ENCODE assay signal across 18 cellular contexts in genomic region chr17:70658840-70659239, GRCh38.
DNase-seq lines count a peak whose midpoint lies in the region; ATAC-seq and TF ChIP-seq lines count a peak whose summit lies in the region.
"Had no signal": no experiment of that assay in that cellular context is flagged by ENCODE, and none has a peak within 500 bp of the region (broad histone marks: within the 10 kb centered on the region; RNA-seq: fewer than 3 reads in every experiment).

No MANE protein-coding gene starts in this region.

- no peak overlapping the region for H3K14ac ChIP-seq in mesenchymal stem cell (ENCODE audit: low read length in 2 of 2)

- no peak overlapping the region for H2BK120ac ChIP-seq in mesenchymal stem cell (ENCODE audit: low read depth, low read length)

- no peaks in the 10 kb centered on the region for H3K79me1 ChIP-seq in mesenchymal stem cell (replicated peaks; ENCODE audit: low read length, poor library complexity, severe bottlenecking)

- H3K4me1 ChIP-seq in SK-N-SH (ENCODE audit: control insufficient read depth in 1 of 2, insufficient read depth in 2 of 2, low read depth in 1 of 2, low read length in 1 of 2) (peaks cover 0 to 20% of the 10 kb centered on the region in 2 experiments; a peak in 2 of 4 replicates), mesenchymal stem cell (ENCODE audit: control insufficient read depth, insufficient read depth, low read depth, low read length) (peaks cover 2% of the 10 kb centered on the region), body of pancreas (no peaks in the 10 kb centered on the region)
- H3K4me1 ChIP-seq: Caco-2 had no signal

- H3K36me3 ChIP-seq in SK-N-SH (replicated peaks in 1 of 2; ENCODE audit: control insufficient read depth in 1 of 2, insufficient read depth in 2 of 2, low read length in 1 of 2) (no peaks in the 10 kb centered on the region), mesenchymal stem cell (ENCODE audit: control insufficient read depth in 1 of 2, insufficient read depth in 2 of 2, low read depth in 1 of 2, low read length in 2 of 2) (no peaks in the 10 kb centered on the region), body of pancreas (replicated peaks in 1 of 2; ENCODE audit: insufficient read depth in 1 of 2, low read depth in 2 of 2) (no peaks in the 10 kb centered on the region)

- H3K4me2 ChIP-seq in SK-N-SH (no peak overlapping the region), mesenchymal stem cell (ENCODE audit: low read length, poor library complexity, severe bottlenecking) (no peak overlapping the region)
- H3K4me2 ChIP-seq: A549, GM23338 had no signal

- no peaks in the 10 kb centered on the region for H3K9me2 ChIP-seq in SK-N-SH

- intact Hi-C loops in left cardiac atrium (cut with DNase I): no loop called here
- intact Hi-C loops in body of pancreas (cut with DNase I): no loop called here

- H3K27ac ChIP-seq in SK-N-SH (ENCODE audit: low read depth in 2 of 2, low read length in 1 of 2) (no peak overlapping the region), mesenchymal stem cell (ENCODE audit: low read length, poor library complexity, severe bottlenecking) (no peak overlapping the region), body of pancreas (no peak overlapping the region)
- H3K27ac ChIP-seq: 22Rv1, A549, C4-2B had no signal

- H3K9ac ChIP-seq in SK-N-SH (no peak overlapping the region), mesenchymal stem cell (ENCODE audit: low read length) (no peak overlapping the region)

- H2BK12ac ChIP-seq in mesenchymal stem cell (ENCODE audit: low read length in 2 of 2): no peak overlapping the region

- TF ChIP-seq POLR2A in body of pancreas (IDR thresholded peaks at IDR 0.05): no peak

- TF ChIP-seq EP300 in SK-N-SH (IDR thresholded peaks at IDR 0.05; ENCODE audit: borderline replicate concordance in 1 of 2, low read depth in 1 of 2, low read length in 1 of 2): no peak

- TF ChIP-seq CTCF in SK-N-SH (IDR thresholded peaks at IDR 0.05) (no peak), body of pancreas (IDR thresholded peaks at IDR 0.05) (no peak)

- ATAC-seq in SK-N-SH treated with all-trans-retinoic acid at 6 μM for 48 hours (no peak), GM19467 (IDR thresholded peaks at IDR 0.05; ENCODE audit: unreplicated experiment) (no peak), left cardiac atrium (no peak), body of pancreas (no peak)
- ATAC-seq: A549, GM23338 had no signal

- WGBS in SK-N-SH (ENCODE audit: low lambda C conversion rate): 51% methylated on average over 2 of the region's 2 CpGs
- 71% methylated on average over 1 of the region's 2 CpGs for WGBS in mesenchymal stem cell
- WGBS in body of pancreas, 2 donors: 63 to 79% methylated on average over 2 of the region's 2 CpGs

- no peak overlapping the region for H3K4ac ChIP-seq in mesenchymal stem cell (ENCODE audit: low read depth in 1 of 2, low read length in 2 of 2)

- H2BK5ac ChIP-seq in mesenchymal stem cell (ENCODE audit: low read depth, low read length, poor library complexity, severe bottlenecking): no peak overlapping the region

- H3K27me3 ChIP-seq in SK-N-SH (ENCODE audit: insufficient read depth) (no peaks in the 10 kb centered on the region), mesenchymal stem cell (ENCODE audit: control insufficient read depth in 1 of 2, insufficient read depth in 1 of 2, low read length in 2 of 2) (no peaks in the 10 kb centered on the region), body of pancreas (no peaks in the 10 kb centered on the region)

- H2BK15ac ChIP-seq in mesenchymal stem cell (ENCODE audit: low read depth, poor library complexity, severe bottlenecking): no peak overlapping the region

- TF ChIP-seq RAD21 in SK-N-SH (IDR thresholded peaks at IDR 0.05; ENCODE audit: low read length): no peak

- H3K9me3 ChIP-seq in SK-N-SH (no peaks in the 10 kb centered on the region), mesenchymal stem cell (ENCODE audit: control insufficient read depth, low read length) (no peaks in the 10 kb centered on the region), body of pancreas (no peaks in the 10 kb centered on the region)
- H3K9me3 ChIP-seq: A549, Caco-2 had no signal

- H4K91ac ChIP-seq in mesenchymal stem cell (ENCODE audit: low read length): no peak overlapping the region

- H2AK5ac ChIP-seq in mesenchymal stem cell (ENCODE audit: low read length, severe bottlenecking): no peak overlapping the region

- H3K23ac ChIP-seq in mesenchymal stem cell (ENCODE audit: low read length in 2 of 2): no peak overlapping the region

- POLR2A ChIA-PET in SK-N-SH (lab: Yijun Ruan, JAX): no interaction called here

- H3K79me2 ChIP-seq in SK-N-SH (ENCODE audit: insufficient read depth): no peaks in the 10 kb centered on the region

- H2AFZ ChIP-seq in SK-N-SH (ENCODE audit: low read depth) (no peak overlapping the region), mesenchymal stem cell (ENCODE audit: low read depth, low read length) (no peak overlapping the region)
- H2AFZ ChIP-seq: GM23338 had no signal

- no peak overlapping the region for H4K8ac ChIP-seq in mesenchymal stem cell (ENCODE audit: low read length)

- no peaks in the 10 kb centered on the region for H4K20me1 ChIP-seq in SK-N-SH (ENCODE audit: insufficient read depth)

- CTCF ChIA-PET in SK-N-SH (lab: Yijun Ruan, JAX): interaction anchor here (1.0 to 1.7 kb wide), 3 partner anchors 12 to 36 kb away, joined by 3 to 5 read pairs (median 4); no protein-coding TSS in a partner anchor

- H3K4me3 ChIP-seq in SK-N-SH (ENCODE audit: low read depth in 2 of 2, low read length in 1 of 2): no peak overlapping the region
- no peak overlapping the region for H3K4me3 ChIP-seq in mesenchymal stem cell (ENCODE audit: insufficient read depth in 1 of 2, low read depth in 1 of 2, low read length in 2 of 2)
- no peak overlapping the region for H3K4me3 ChIP-seq in body of pancreas
- H3K4me3 ChIP-seq: A549, GM23338 had no signal

- DNase-seq in SK-N-SH (no peak), mesenchymal stem cell (peak; percentile 7), renal cortical epithelial cell (ENCODE audit: low read depth) (peak; percentile 23), left cardiac atrium (no peak), body of pancreas (no peak)
- DNase-seq: AML-193; Caco-2; CD4-positive, alpha-beta T cell; DMS79; GDM1; HCEC 1CT; IMR-90 had no signal

- H3F3A ChIP-seq in SK-N-SH (replicated peaks; ENCODE audit: insufficient read depth): no peaks in the 10 kb centered on the region

- no peak overlapping the region for H3K18ac ChIP-seq in mesenchymal stem cell (ENCODE audit: low read depth in 1 of 2, low read length in 2 of 2)

TF ChIP-seq in SK-N-SH treated with all-trans-retinoic acid at 6 μM for 48 hours, 23 proteins besides CTCF, POLR2A, EP300 and RAD21:
- TF ChIP-seq ZFP30 (CRISPR knock-in tag; IDR thresholded peaks at IDR 0.05) (no peak), ISL1 (CRISPR knock-in tag; IDR thresholded peaks at IDR 0.05) (peak; percentile 59)

TF ChIP-seq in SK-N-SH, 30 proteins besides CTCF, POLR2A, EP300 and RAD21 (continues in another document):
- TF ChIP-seq TCF12 (IDR thresholded peaks at IDR 0.05) (no peak), RCOR1 (IDR thresholded peaks at IDR 0.05; ENCODE audit: low read length) (no peak), YY1 (IDR thresholded peaks at IDR 0.05; ENCODE audit: low read depth) (no peak), GATA2 (CRISPR knock-in tag; IDR thresholded peaks at IDR 0.05) (no peak), CHD2 (IDR thresholded peaks at IDR 0.05; ENCODE audit: low read length, partially characterized antibody) (no peak), SIN3A (IDR thresholded peaks at IDR 0.05; ENCODE audit: borderline replicate concordance, low read depth, low read length) (no peak), MXI1 (IDR thresholded peaks at IDR 0.05; ENCODE audit: low read depth, low read length) (no peak), SMC3 (IDR thresholded peaks at IDR 0.05; ENCODE audit: low read depth, low read length) (no peak), FOXM1 (IDR thresholded peaks at IDR 0.05; ENCODE audit: low read depth) (no peak), FOSL2 (IDR thresholded peaks at IDR 0.05; ENCODE audit: borderline replicate concordance, low read depth) (no peak), REST (IDR thresholded peaks at IDR 0.05; ENCODE audit: low read depth, low read length) (no peak), TAF1 (IDR thresholded peaks at IDR 0.05; ENCODE audit: borderline replicate concordance, low read depth, low read length) (no peak), GABPA (IDR thresholded peaks at IDR 0.05; ENCODE audit: low read depth) (no peak)

Comparison
In these comparisons a context has a peak if more than half of its experiments do, and no peak if none do; other contexts are left out.
1. DNase-seq: peak in mesenchymal stem cell (single experiment) and renal cortical epithelial cell (single experiment); none in SK-N-SH (single experiment), left cardiac atrium (single experiment) and body of pancreas (0 of 4).